In the genomic region with DNA sequence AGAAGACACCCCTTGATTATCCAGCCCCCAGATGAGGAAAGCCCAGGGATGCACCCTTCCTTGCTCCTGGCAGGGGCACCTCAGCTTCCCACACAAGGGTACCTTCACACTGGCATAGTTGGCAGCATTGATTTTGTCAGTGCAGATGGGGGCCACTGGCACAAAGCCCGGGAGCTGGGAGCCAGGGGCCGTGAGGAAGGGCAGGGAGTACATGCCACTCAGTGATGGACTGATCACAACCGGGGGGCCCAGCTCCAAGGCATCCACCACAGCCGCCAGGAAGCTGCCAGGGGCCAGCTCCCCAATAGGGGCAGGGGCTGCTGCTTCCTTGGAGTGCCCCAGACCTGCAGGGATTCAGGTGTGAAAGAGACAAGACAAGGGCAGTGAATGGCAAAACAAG, we compare ENCODE assay signal across 17 cellular contexts. TPM values are rescaled to one million over a fixed set of nuclear protein-coding genes. Genes with fewer than 3 reads are reported as not detected.
DNase-seq lines count a peak whose midpoint lies in the region; ATAC-seq, FAIRE-seq and TF ChIP-seq lines count a peak whose summit lies in the region.
"Had no signal": no experiment of that assay in that cellular context is flagged by ENCODE, and none has a peak within 500 bp of the region (broad histone marks: within the 10 kb centered on the region; RNA-seq: fewer than 3 reads in every experiment).

No MANE protein-coding gene starts in this region.

- no peak overlapping the region for H3K23ac ChIP-seq in H1 (ENCODE audit: insufficient read length)

- H3K56ac ChIP-seq in H1 (replicated peaks; ENCODE audit: insufficient read length, low read depth, low read length), result no peak overlapping the region

- no peak overlapping the region; the same call in 1 of the 2 replicates for H2BK5ac ChIP-seq in H1 (ENCODE audit: low read depth, low read length)

- peaks cover 14% of the 10 kb centered on the region for H3K36me3 Mint-ChIP-seq in stimulated activated effector memory CD8-positive, alpha-beta T cell treated with anti-CD3 and anti-CD28 coated beads, Interleukin-12 subunit alpha, Interleukin-12 subunit beta, amount 100 ng/mL, for 72 hours

- no peaks in the 10 kb centered on the region for H3K9me3 ChIP-seq in left ventricle myocardium inferior (replicated peaks)
- H3K9me3 ChIP-seq in heart right ventricle, result no peaks in the 10 kb centered on the region
- no peaks in the 10 kb centered on the region for H3K9me3 ChIP-seq in HEK293 (ENCODE audit: control insufficient read depth, insufficient read depth, low read depth, low read length)
- H3K9me3 ChIP-seq in H1 (ENCODE audit: insufficient read depth in 2 of 2, low read depth in 1 of 2, low read length in 1 of 2), result no peaks in the 10 kb centered on the region; a peak in 1 of 4 replicates
- H3K9me3 ChIP-seq: A549 had no signal

- H2AK5ac ChIP-seq in H1 (ENCODE audit: low read depth, low read length), result no peak overlapping the region

- H2BK120ac ChIP-seq in H1 (replicated peaks; ENCODE audit: low read depth, low read length), result no peak overlapping the region

- H2AFZ ChIP-seq in H1 (ENCODE audit: low read length), result no peak overlapping the region
- H2AFZ ChIP-seq: PC-9 had no signal

- no peak for FAIRE-seq in H1 (lab: Jason Lieb, UNC)
- FAIRE-seq: A549 had no signal

- H3K4ac ChIP-seq in H1 (replicated peaks; ENCODE audit: insufficient read length, low read depth, low read length), result no peak overlapping the region

- peak overlapping the region; percentile 75; the same call in 1 of the 2 replicates for H2BK12ac ChIP-seq in H1 (ENCODE audit: low read depth, low read length)

- TF ChIP-seq POLR2A in H1 (IDR thresholded peaks at IDR 0.05; ENCODE audit: control extremely low read depth in 1 of 2, low read depth in 2 of 2, low read length in 2 of 2), result no peak

- H3K4me2 ChIP-seq in H1 (ENCODE audit: insufficient read depth in 1 of 2, low read depth in 2 of 2, low read length in 2 of 2), result no peak overlapping the region; a peak in 1 of 4 replicates
- H3K4me2 ChIP-seq: A549, PC-9 had no signal

- H3K9me3 Mint-ChIP-seq in stimulated activated effector memory CD8-positive, alpha-beta T cell treated with anti-CD3 and anti-CD28 coated beads, Interleukin-12 subunit alpha, Interleukin-12 subunit beta, amount 100 ng/mL, for 72 hours, result no peaks in the 10 kb centered on the region

- no peaks in the 10 kb centered on the region for H3K79me1 ChIP-seq in H1 (ENCODE audit: low read depth, low read length)

- peaks cover 0 to 4% of the 10 kb centered on the region in 2 experiments for H4K20me1 ChIP-seq in H1 (replicated peaks in 1 of 2; ENCODE audit: control insufficient read depth in 1 of 2, insufficient read depth in 2 of 2, low read length in 2 of 2)

- POLR2A ChIA-PET in HEK293 (lab: Yijun Ruan, JAX) (interaction anchor here (0.6 to 1.6 kb wide), 3 partner anchors 10 to 17 kb away, joined by 3 to 6 read pairs (median 5); no protein-coding TSS in a partner anchor), H1 (lab: Charles Lee; ENCODE audit: partially characterized antibody) (interaction anchor here (0.8 to 29.3 kb wide), 9 partner anchors 11 to 470 kb away, joined by 3 to 923 read pairs (median 6); partner anchors contain the start of genes ABHD14A, ABHD14B, ACY1 and DCAF1)

- H4K5ac ChIP-seq in H1 (ENCODE audit: insufficient read length, low read depth, low read length), result no peak overlapping the region

- no peak for TF ChIP-seq CTCF in left ventricle myocardium inferior (IDR thresholded peaks at IDR 0.05; ENCODE audit: borderline replicate concordance)
- no peak for TF ChIP-seq CTCF in heart right ventricle (IDR thresholded peaks at IDR 0.05)
- no peak for TF ChIP-seq CTCF in HEK293 (tag by site-specific recombination; IDR thresholded peaks at IDR 0.05)
- no peak for TF ChIP-seq CTCF in H1 (IDR thresholded peaks at IDR 0.05; ENCODE audit: control extremely low read depth in 1 of 3, insufficient read depth in 1 of 3, low read depth in 1 of 3, low read length in 3 of 3)

- no peak for TF ChIP-seq EP300 in H1 (IDR thresholded peaks at IDR 0.05; ENCODE audit: borderline replicate concordance in 1 of 2, low read depth in 2 of 2, low read length in 2 of 2)

- peaks cover 13% of the 10 kb centered on the region; the same call in 1 of the 2 replicates for H3K23me2 ChIP-seq in H1 (ENCODE audit: low read depth, low read length)

- H2BK15ac ChIP-seq in H1 (ENCODE audit: low read length), result no peak overlapping the region

- H3K9ac ChIP-seq in H1 (replicated peaks in 1 of 4; ENCODE audit: extremely low read depth in 1 of 4, low read depth in 3 of 4, low read length in 3 of 4), result no peak overlapping the region

- CTCF ChIA-PET in HEK293 (lab: Yijun Ruan, JAX) (interaction anchor here (1.2 to 1.4 kb wide), 2 partner anchors 27 to 28 kb away, joined by 4 to 9 read pairs; partner anchors contain the start of gene RRP9), H1 (lab: Charles Lee; ENCODE audit: partially characterized antibody) (interaction anchor here (0.6 to 10.5 kb wide), 13 partner anchors 10 to 251 kb away, joined by 3 to 66 read pairs (median 6); partner anchors contain the start of genes ACY1, GPR62, PARP3 and RRP9)

- no peak overlapping the region for H3K4me3 Mint-ChIP-seq in stimulated activated effector memory CD8-positive, alpha-beta T cell treated with anti-CD3 and anti-CD28 coated beads, Interleukin-12 subunit alpha, Interleukin-12 subunit beta, amount 100 ng/mL, for 72 hours
- H3K4me3 Mint-ChIP-seq: CD14-positive monocyte had no signal

- no peak overlapping the region for H4K91ac ChIP-seq in H1 (replicated peaks; ENCODE audit: insufficient read length, low read length)

- 0 out of 2 replicates have a peak overlapping the region, but pooled peaks have one; percentile 48 for H2BK20ac ChIP-seq in H1 (ENCODE audit: low read length)

- peaks cover 52% of the 10 kb centered on the region for H3K4me1 Mint-ChIP-seq in stimulated activated effector memory CD8-positive, alpha-beta T cell treated with anti-CD3 and anti-CD28 coated beads, Interleukin-12 subunit alpha, Interleukin-12 subunit beta, amount 100 ng/mL, for 72 hours

- peak overlapping the region; percentile 73 for H3K27ac Mint-ChIP-seq in stimulated activated effector memory CD8-positive, alpha-beta T cell treated with anti-CD3 and anti-CD28 coated beads, Interleukin-12 subunit alpha, Interleukin-12 subunit beta, amount 100 ng/mL, for 72 hours
- H3K27ac Mint-ChIP-seq: CD14-positive monocyte had no signal

- H3K4me3 ChIP-seq in left ventricle myocardium inferior, result no peak overlapping the region
- no peak overlapping the region for H3K4me3 ChIP-seq in heart right ventricle
- H3K4me3 ChIP-seq in HEK293 (ENCODE audit: low read depth, low read length), result no peak overlapping the region
- no peak overlapping the region for H3K4me3 ChIP-seq in H1 (ENCODE audit: extremely low read depth in 1 of 4, insufficient read depth in 2 of 4, low read depth in 3 of 4, low read length in 4 of 4)
- H3K4me3 ChIP-seq: A549, PC-9, SK-N-MC had no signal

- DNase-seq in left ventricle myocardium inferior (no peak), heart right ventricle (no peak), H1 (ENCODE audit: low read depth in 1 of 2, low spot score in 2 of 2) (no peak), NAMALWA (ENCODE audit: low spot score) (no peak), COLO668 (lab: John Stamatoyannopoulos, UW; ENCODE audit: unreplicated experiment) (no peak)
- DNase-seq in stimulated activated effector memory CD8-positive, alpha-beta T cell treated with anti-CD3 and anti-CD28 coated beads, Interleukin-12 subunit alpha, Interleukin-12 subunit beta, amount 100 ng/mL, for 72 hours (ENCODE audit: low spot score in 2 of 2), result no peak
- DNase-seq: H7, KBM-7, NCI-H1436 treated with DMSO at 0.1 percent for 48 hours, NCI-H2029 treated with DMSO at 0.1 percent for 48 hours, NCI-H510A treated with DMSO at 0.1 percent for 48 hours had no signal

- H3K27ac ChIP-seq in left ventricle myocardium inferior (replicated peaks) (peak overlapping the region; percentile 27), heart right ventricle (peak overlapping the region in 1 of 10 donors; percentile 10), HEK293 (ENCODE audit: extremely low read depth, low read depth, low read length) (no peak overlapping the region), H1 (ENCODE audit: low read depth, low read length) (no peak overlapping the region)
- H3K27ac ChIP-seq: A549, PC-9, SK-N-MC had no signal

- TF ChIP-seq RAD21 in H1 (IDR thresholded peaks at IDR 0.05 in 1 of 2, conservative IDR thresholded peaks at IDR 0.05 in 1 of 2; ENCODE audit: low read depth in 2 of 2, low read length in 2 of 2), result no peak

- no peaks in the 10 kb centered on the region for H3K79me2 ChIP-seq in H1 (ENCODE audit: control insufficient read depth in 1 of 2, insufficient read depth in 2 of 2, low read length in 2 of 2)

- H3K36me3 ChIP-seq in left ventricle myocardium inferior (no peaks in the 10 kb centered on the region), heart right ventricle (peaks cover 0 to 16% (median 0%) of the 10 kb centered on the region in 9 donors), HEK293 (ENCODE audit: control insufficient read depth in 2 of 2, insufficient read depth in 1 of 2, low read length in 2 of 2) (peaks cover 0 to 7% of the 10 kb centered on the region in 2 experiments; a peak in 1 of 3 replicates), H1 (ENCODE audit: control insufficient read depth in 2 of 4, insufficient read depth in 4 of 4, low read length in 3 of 4) (no peaks in the 10 kb centered on the region)

- H3K18ac ChIP-seq in H1 (ENCODE audit: extremely low read depth, low read length), result no peak overlapping the region

- 63 to 69% methylated on average over 4 of the region's 4 CpGs for WGBS in heart right ventricle, 2 donors
- 71% methylated on average over 4 of the region's 4 CpGs; no CpG with 5 or more reads in 1 of the 2 experiments for WGBS in H1 (ENCODE audit: extremely low coverage in 1 of 2, insufficient coverage in 1 of 2, insufficient read length in 1 of 2, insufficient replicate concordance in 2 of 2, low coverage in 1 of 2, low lambda C conversion rate in 2 of 2, missing lambda C conversion rate in 1 of 2), 2 experiments

- no peak overlapping the region for H3K14ac ChIP-seq in H1 (ENCODE audit: insufficient read length)

- intact Hi-C loops in left ventricle myocardium inferior (cut with micrococcal nuclease) (no loop called here), heart right ventricle (cut with DNase I) (no loop called here)

- H3K4me1 ChIP-seq in left ventricle myocardium inferior, result peaks cover 85% of the 10 kb centered on the region
- H3K4me1 ChIP-seq in heart right ventricle, result peaks cover 13 to 67% (median 45%) of the 10 kb centered on the region in 9 donors
- 0 out of 2 replicates have a peak, but pooled peaks cover 2% of the 10 kb centered on the region for H3K4me1 ChIP-seq in HEK293 (ENCODE audit: control insufficient read depth, insufficient read depth, low read length)
- peaks cover 8 to 43% (median 32%) of the 10 kb centered on the region in 4 experiments for H3K4me1 ChIP-seq in H1 (replicated peaks in 1 of 4; ENCODE audit: control insufficient read depth in 3 of 4, insufficient read depth in 4 of 4, low read length in 3 of 4)

- H3K27me3 ChIP-seq in left ventricle myocardium inferior (ENCODE audit: low read depth) (no peaks in the 10 kb centered on the region), heart right ventricle (peaks cover 0 to 20% (median 0%) of the 10 kb centered on the region in 7 donors), H1 (replicated peaks in 1 of 4; ENCODE audit: control insufficient read depth in 3 of 4, extremely low read depth in 1 of 4, insufficient read depth in 3 of 4, low read length in 3 of 4) (peaks cover 0 to 17% (median 11%) of the 10 kb centered on the region in 4 experiments; a peak in 4 of 7 replicates)

- no peak overlapping the region; the same call in 1 of the 2 replicates for H4K8ac ChIP-seq in H1 (ENCODE audit: extremely low read depth, insufficient read depth, low read length)

- ATAC-seq in heart right ventricle, result no peak
- no peak for ATAC-seq in stimulated activated effector memory CD8-positive, alpha-beta T cell treated with anti-CD3 and anti-CD28 coated beads, Interleukin-12 subunit alpha, Interleukin-12 subunit beta, amount 100 ng/mL, for 72 hours
- ATAC-seq in HG03571 (IDR thresholded peaks at IDR 0.05; ENCODE audit: unreplicated experiment), result no peak
- ATAC-seq: A549 had no signal

RNA-seq across cellular contexts. Expression of gene PCBP4, which starts 2.6 kb away (rescaled TPM):
- total RNA-seq in left ventricle myocardium inferior (73.0 TPM), heart right ventricle (10 to 100 TPM; 55.1 to 85.9 (median 59.9) TPM)
- polyA plus RNA-seq in heart right ventricle (100 to 1,000 TPM in 1 of 2 donors, 10 to 100 TPM in 1; 63.8 to 123 TPM), H1 (2011; rRNA removed) (34.1 and 51.2 TPM in 2 replicates)
- 16.4 and 19.6 TPM in 2 replicates for total RNA-seq in H1 (2021; fragmentation: NEBNext Ultra II Directional; extraction: Animal tissue kit (Norgen Biotek cat#: 25700))
- 41.2 TPM for polyA plus RNA-seq in H1 (2011; cell fraction: cytosol; rRNA removed)
- 89.0 TPM for polyA plus RNA-seq in H1 (2011; cell fraction: nucleus; rRNA removed)
- polyA plus RNA-seq in H1 (2012, experiment 1 of 2), result 15.1 to 28.4 TPM (median 24.5 TPM) in 4 replicates
- polyA plus RNA-seq in H1 (2012, experiment 2 of 2), result 20.6 TPM
- polyA plus RNA-seq in H1 (2013, experiment 1 of 2), result 12.3 TPM
- 12.9 TPM for polyA plus RNA-seq in H1 (2013, experiment 2 of 2)
- 12.4 and 14.2 TPM in 2 replicates for polyA minus RNA-seq in H1 (2011; rRNA and poly(A)+ RNA removed)
- 13.5 TPM for polyA minus RNA-seq in H1 (2011; cell fraction: cytosol; rRNA and poly(A)+ RNA removed)
- 15.1 TPM for polyA minus RNA-seq in H1 (2011; cell fraction: nucleus; rRNA and poly(A)+ RNA removed)

RNA-seq across cellular contexts. Expression of gene ABHD14B, which starts 4.0 kb away (rescaled TPM):
- total RNA-seq in left ventricle myocardium inferior (14.6 TPM), heart right ventricle (10 to 100 TPM in 8 of 10 donors, 1 to 10 TPM in 2; 7.5 to 19.0 (median 12.0) TPM)
- polyA plus RNA-seq in heart right ventricle (10 to 100 TPM; 14.6 to 47.5 TPM), H1 (2011; rRNA removed) (18.0 and 20.0 TPM in 2 replicates)
- total RNA-seq in H1 (2021; fragmentation: NEBNext Ultra II Directional; extraction: Animal tissue kit (Norgen Biotek cat#: 25700)), result 5.8 and 6.1 TPM in 2 replicates
- polyA plus RNA-seq in H1 (2011; cell fraction: cytosol; rRNA removed), result 19.8 TPM
- 29.6 TPM for polyA plus RNA-seq in H1 (2011; cell fraction: nucleus; rRNA removed)
- 6.0 to 11.2 TPM (median 9.3 TPM) in 4 replicates for polyA plus RNA-seq in H1 (2012, experiment 1 of 2)
- 8.3 TPM for polyA plus RNA-seq in H1 (2012, experiment 2 of 2)
- polyA plus RNA-seq in H1 (2013, experiment 1 of 2), result 4.5 TPM
- polyA plus RNA-seq in H1 (2013, experiment 2 of 2), result 4.5 TPM
- polyA minus RNA-seq in H1 (2011; rRNA and poly(A)+ RNA removed), result 11.7 and 13.7 TPM in 2 replicates
- 9.2 TPM for polyA minus RNA-seq in H1 (2011; cell fraction: cytosol; rRNA and poly(A)+ RNA removed)
- polyA minus RNA-seq in H1 (2011; cell fraction: nucleus; rRNA and poly(A)+ RNA removed), result 12.2 TPM

RNA-seq across cellular contexts. Expression of gene ABHD14A, which starts 5.0 kb away (rescaled TPM):
- total RNA-seq in left ventricle myocardium inferior (25.8 TPM), heart right ventricle (10 to 100 TPM; 19.3 to 38.6 (median 23.6) TPM)
- polyA plus RNA-seq in heart right ventricle (10 to 100 TPM; 26.3 to 80.1 TPM), H1 (2011; rRNA removed) (9.8 and 12.4 TPM in 2 replicates)
- 1.8 and 4.6 TPM in 2 replicates for total RNA-seq in H1 (2021; fragmentation: NEBNext Ultra II Directional; extraction: Animal tissue kit (Norgen Biotek cat#: 25700))
- polyA plus RNA-seq in H1 (2011; cell fraction: cytosol; rRNA removed), result 8.7 TPM
- polyA plus RNA-seq in H1 (2011; cell fraction: nucleus; rRNA removed), result 6.5 TPM
- 2.7 to 5.2 TPM (median 4.4 TPM) in 4 replicates for polyA plus RNA-seq in H1 (2012, experiment 1 of 2)
- polyA plus RNA-seq in H1 (2012, experiment 2 of 2), result 6.5 TPM
- polyA plus RNA-seq in H1 (2013, experiment 1 of 2), result 5.2 TPM
- polyA plus RNA-seq in H1 (2013, experiment 2 of 2), result 5.6 TPM
- 1.7 and 1.9 TPM in 2 replicates for polyA minus RNA-seq in H1 (2011; rRNA and poly(A)+ RNA removed)
- not detected for polyA minus RNA-seq in H1 (2011; cell fraction: cytosol; rRNA and poly(A)+ RNA removed)
- polyA minus RNA-seq in H1 (2011; cell fraction: nucleus; rRNA and poly(A)+ RNA removed), result 1.6 TPM

RNA-seq across cellular contexts. Expression of gene ACY1, which starts 13.5 kb away (rescaled TPM):
- total RNA-seq in left ventricle myocardium inferior, result 20.2 TPM
- 10 to 100 TPM; 18.7 to 45.6 (median 24.7) TPM for total RNA-seq in heart right ventricle
- polyA plus RNA-seq in heart right ventricle, result 10 to 100 TPM; 24.6 to 28.3 TPM
- 45.5 and 48.3 TPM in 2 replicates for total RNA-seq in H1 (2021; fragmentation: NEBNext Ultra II Directional; extraction: Animal tissue kit (Norgen Biotek cat#: 25700))
- polyA plus RNA-seq in H1 (2011; rRNA removed), result 113 and 189 TPM in 2 replicates
- polyA plus RNA-seq in H1 (2011; cell fraction: cytosol; rRNA removed), result 84.0 TPM
- 135 TPM for polyA plus RNA-seq in H1 (2011; cell fraction: nucleus; rRNA removed)
- 34.5 to 75.6 TPM (median 65.5 TPM) in 4 replicates for polyA plus RNA-seq in H1 (2012, experiment 1 of 2)
- 75.0 TPM for polyA plus RNA-seq in H1 (2012, experiment 2 of 2)
- 33.1 TPM for polyA plus RNA-seq in H1 (2013, experiment 1 of 2)
- polyA plus RNA-seq in H1 (2013, experiment 2 of 2), result 31.7 TPM
- 58.7 and 82.2 TPM in 2 replicates for polyA minus RNA-seq in H1 (2011; rRNA and poly(A)+ RNA removed)
- polyA minus RNA-seq in H1 (2011; cell fraction: cytosol; rRNA and poly(A)+ RNA removed), result 40.8 TPM
- 47.3 TPM for polyA minus RNA-seq in H1 (2011; cell fraction: nucleus; rRNA and poly(A)+ RNA removed)

RNA-seq across cellular contexts. Expression of gene GPR62, which starts 14.7 kb away (rescaled TPM):
- total RNA-seq in left ventricle myocardium inferior (0.16 TPM), heart right ventricle (under 1 TPM in 8 of 10 donors, not detected in 2; 0.14 to 0.38 (median 0.23) TPM)
- polyA plus RNA-seq in heart right ventricle (under 1 TPM; 0.01 to 0.15 TPM), H1 (2011; rRNA removed) (0.29 and 0.36 TPM in 2 replicates)
- 0.19 and 0.22 TPM in 2 replicates for total RNA-seq in H1 (2021; fragmentation: NEBNext Ultra II Directional; extraction: Animal tissue kit (Norgen Biotek cat#: 25700))
- 0.37 TPM for polyA plus RNA-seq in H1 (2011; cell fraction: cytosol; rRNA removed)
- 0.51 TPM for polyA plus RNA-seq in H1 (2011; cell fraction: nucleus; rRNA removed)
- polyA plus RNA-seq in H1 (2012, experiment 1 of 2), result 0.32 to 0.67 TPM (median 0.48 TPM) in 4 replicates
- 0.25 TPM for polyA plus RNA-seq in H1 (2012, experiment 2 of 2)
- polyA plus RNA-seq in H1 (2013, experiment 1 of 2), result 0.28 TPM
- polyA plus RNA-seq in H1 (2013, experiment 2 of 2), result 0.22 TPM
- polyA minus RNA-seq in H1 (2011; rRNA and poly(A)+ RNA removed), result 0.07 and 0.35 TPM in 2 replicates
- polyA minus RNA-seq in H1 (2011; cell fraction: cytosol; rRNA and poly(A)+ RNA removed), result 0.51 TPM
- polyA minus RNA-seq in H1 (2011; cell fraction: nucleus; rRNA and poly(A)+ RNA removed), result 1.00 TPM
- total RNA-seq: PC-9 had no signal
- polyA plus RNA-seq: CD14-positive monocyte had no signal
